Comparison of ENCODE assay signal across 21 cellular contexts in genomic region chr16:79064259-79064658, GRCh38.
"Had no signal": no experiment of that assay in that cellular context is flagged by ENCODE, and none has a peak within 500 bp of the region (broad histone marks: within the 10 kb centered on the region; RNA-seq: fewer than 3 reads in every experiment).

No MANE protein-coding gene starts in this region.

- H3K9me3 ChIP-seq: SJSA1 had no signal

- H3K27ac ChIP-seq: KMS-11, SJSA1, SK-N-MC had no signal

- H3K36me3 ChIP-seq: SJSA1 had no signal

- H3K27me3 ChIP-seq: SJSA1 had no signal

- FAIRE-seq: HTR-8/SVneo, RCC 7860 had no signal

- H3K9ac ChIP-seq: KMS-11 had no signal

- H3K4me3 ChIP-seq: SJSA1, SK-N-MC had no signal

- H3K4me1 ChIP-seq: SJSA1 had no signal

- H3K4me2 ChIP-seq: KMS-11 had no signal

- DNase-seq: Kasumi-1, MM.1S, NCI-H1092 treated with DMSO at 0.1 percent for 48 hours, NCI-H1436, NCI-H187, NCI-H2029, NCI-H2081 treated with DMSO at 0.1 percent for 48 hours, NCI-H2171, NCI-H446, NCI-H510A, NCI-H524 treated with DMSO at 0.1 percent for 48 hours, NCI-H69, NCI-H774, Right ventricle myocardium superior, RPMI8226, SIG-M5 had no signal
